ENCODE assay signal across 15 cellular contexts in the genomic region with DNA sequence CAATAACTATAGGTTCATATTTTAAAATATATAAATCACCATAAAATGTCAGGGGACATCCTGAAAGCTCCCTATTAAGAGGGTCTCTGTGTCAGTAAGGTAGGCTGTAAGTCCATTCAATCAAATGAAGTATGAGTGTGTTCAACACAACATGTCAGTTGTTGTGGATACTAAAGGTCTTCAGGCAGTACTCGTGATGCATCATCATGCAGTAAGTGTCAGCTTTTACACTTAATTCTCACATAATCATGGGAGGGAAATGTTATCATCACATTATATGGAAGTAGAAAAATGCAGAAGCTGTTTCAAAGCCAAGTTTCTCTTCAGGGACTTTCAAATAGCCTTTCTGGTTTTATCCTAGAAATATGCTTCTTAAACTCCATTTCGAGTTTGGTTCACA.
"Had no signal": no experiment of that assay in that cellular context is flagged by ENCODE, and none has a peak within 500 bp of the region (broad histone marks: within the 10 kb centered on the region; RNA-seq: fewer than 3 reads in every experiment).

No MANE protein-coding gene starts in this region.

- H3K9me3 ChIP-seq: right lobe of liver, suprapubic skin, thyroid gland had no signal

- H3K27me3 ChIP-seq: esophagus squamous epithelium, heart right ventricle, neutrophil, right lobe of liver, suprapubic skin, thyroid gland had no signal

- H3K36me3 ChIP-seq: esophagus squamous epithelium, heart right ventricle, neutrophil, right lobe of liver, suprapubic skin, thyroid gland had no signal

- DNase-seq: esophagus squamous epithelium; foreskin fibroblast; heart right ventricle; hypothalamus; kidney glomerular epithelial cell; naive thymus-derived CD8-positive, alpha-beta T cell; psoas muscle; retina; right lobe of liver; stimulated activated CD4-positive, alpha-beta T cell treated with anti-CD3 and anti-CD28 coated beads, Interleukin-4, amount 100 ng/mL, for 1 hour; stimulated activated CD8-positive, alpha-beta memory T cell treated with anti-CD3 and anti-CD28 coated beads, Interleukin-4, amount 100 ng/mL, for 48 hours; stimulated activated naive CD8-positive, alpha-beta T cell treated with anti-CD3 and anti-CD28 coated beads, Interleukin-15, Interleukin-2, amounts not matched to agents 100 U/mL and 50 U/mL, for 24 hours; thyroid gland had no signal

- H3K27ac ChIP-seq: esophagus squamous epithelium, heart right ventricle, neutrophil, psoas muscle, right lobe of liver, suprapubic skin, thyroid gland had no signal

- H3K4me1 ChIP-seq: esophagus squamous epithelium, psoas muscle, right lobe of liver, suprapubic skin had no signal

- H3K4me3 ChIP-seq: esophagus squamous epithelium, heart right ventricle, psoas muscle, right lobe of liver, suprapubic skin, thyroid gland had no signal
